In the genomic region with DNA sequence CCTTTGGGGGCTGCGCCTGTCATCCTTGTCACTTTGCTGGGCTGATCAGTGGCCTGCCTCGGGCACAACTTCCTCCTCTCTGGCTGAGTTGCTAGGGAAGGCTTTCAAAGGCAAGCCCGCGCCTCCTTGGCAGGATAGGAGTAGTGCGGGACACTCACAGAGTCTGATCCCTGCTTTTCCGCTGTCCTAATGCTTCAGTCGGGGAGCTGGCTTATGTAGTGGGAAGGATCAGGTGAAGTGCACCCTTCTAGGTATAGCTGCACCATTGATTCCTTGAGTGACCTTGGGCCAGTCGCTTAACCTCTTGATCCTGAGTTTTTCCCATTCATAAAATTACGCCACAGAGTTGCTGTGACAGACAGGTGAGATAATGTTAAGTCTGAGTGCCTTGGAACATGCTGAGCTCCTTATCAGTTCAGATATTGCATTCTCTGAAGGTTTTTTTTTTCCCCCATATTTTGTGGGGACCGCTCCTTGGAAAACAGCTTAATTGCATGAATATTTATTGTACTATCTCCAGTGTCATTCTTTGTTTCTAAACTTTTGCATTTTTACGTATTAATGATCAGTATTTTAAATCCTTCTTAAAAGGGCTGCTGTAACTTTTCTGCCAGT, we compare ENCODE assay signal across 9 cellular contexts. TPM values are rescaled to one million over a fixed set of nuclear protein-coding genes. Genes with fewer than 3 reads are reported as not detected.
DNase-seq lines count a peak whose midpoint lies in the region; ATAC-seq, FAIRE-seq and TF ChIP-seq lines count a peak whose summit lies in the region.
"Had no signal": no experiment of that assay in that cellular context is flagged by ENCODE, and none has a peak within 500 bp of the region (broad histone marks: within the 10 kb centered on the region; RNA-seq: fewer than 3 reads in every experiment).

No MANE protein-coding gene starts in this region.

- H3K9ac ChIP-seq in H1 (replicated peaks in 1 of 4; ENCODE audit: extremely low read depth in 1 of 4, low read depth in 3 of 4, low read length in 3 of 4) (peak overlapping the region; percentile 76 to 99 (median 98)), muscle layer of colon (ENCODE audit: low read length) (peak overlapping the region; percentile 70)

- H3K4me3 ChIP-seq in SJSA1 (peak overlapping the region; percentile 70), H1 (ENCODE audit: extremely low read depth in 1 of 4, insufficient read depth in 2 of 4, low read depth in 3 of 4, low read length in 4 of 4) (peak overlapping the region; percentile 82 to 97 (median 92)), muscle layer of colon (ENCODE audit: low read depth in 1 of 2, low read length in 2 of 2) (peak overlapping the region; percentile 92 to 99)

- peaks cover 26% of the 10 kb centered on the region for H3K36me3 ChIP-seq in SJSA1
- H3K36me3 ChIP-seq in H1 (ENCODE audit: control insufficient read depth in 2 of 4, insufficient read depth in 4 of 4, low read length in 3 of 4), result peaks cover 0 to 15% (median 0%) of the 10 kb centered on the region in 4 experiments; a peak in 2 of 8 replicates
- no peaks in the 10 kb centered on the region for H3K36me3 ChIP-seq in muscle layer of colon (ENCODE audit: insufficient read depth, low read length)

- no peak overlapping the region for H3K23ac ChIP-seq in H1 (ENCODE audit: insufficient read length)

- H3K4ac ChIP-seq in H1 (replicated peaks; ENCODE audit: insufficient read length, low read depth, low read length), result no peak overlapping the region

- H2AFZ ChIP-seq in H1 (ENCODE audit: low read length), result no peak overlapping the region

- peak in 1 of 2 experiments; percentile 31; a peak in 1 of 3 replicates for TF ChIP-seq POLR2A in H1 (IDR thresholded peaks at IDR 0.05; ENCODE audit: control extremely low read depth in 1 of 2, low read depth in 2 of 2, low read length in 2 of 2)

- no peak overlapping the region for H3K18ac ChIP-seq in H1 (ENCODE audit: extremely low read depth, low read length)

- peak overlapping the region; percentile 75 to 90 for H3K4me2 ChIP-seq in H1 (ENCODE audit: insufficient read depth in 1 of 2, low read depth in 2 of 2, low read length in 2 of 2)

- H3K9me3 Mint-ChIP-seq in activated CD4-positive, alpha-beta T cell treated with anti-CD3 and anti-CD28 coated beads for 36 hours (ENCODE audit: low read depth), result no peaks in the 10 kb centered on the region

- ATAC-seq in activated CD4-positive, alpha-beta T cell treated with anti-CD3 and anti-CD28 coated beads for 36 hours, result peak; percentile 6
- ATAC-seq in HG03097 (IDR thresholded peaks at IDR 0.05; ENCODE audit: low FRiP score, unreplicated experiment), result peak; percentile 12

- H3K9me3 ChIP-seq in SJSA1 (replicated peaks) (no peaks in the 10 kb centered on the region), H1 (ENCODE audit: insufficient read depth in 2 of 2, low read depth in 1 of 2, low read length in 1 of 2) (no peaks in the 10 kb centered on the region), muscle layer of colon (ENCODE audit: low read length) (no peaks in the 10 kb centered on the region)

- 0 out of 2 replicates have a peak overlapping the region, but pooled peaks have one; percentile 97 for H4K8ac ChIP-seq in H1 (ENCODE audit: extremely low read depth, insufficient read depth, low read length)

- peaks cover 25% of the 10 kb centered on the region for H3K36me3 Mint-ChIP-seq in activated CD4-positive, alpha-beta T cell treated with anti-CD3 and anti-CD28 coated beads for 36 hours (ENCODE audit: low read depth)

- no peak for TF ChIP-seq EP300 in H1 (IDR thresholded peaks at IDR 0.05; ENCODE audit: borderline replicate concordance in 1 of 2, low read depth in 2 of 2, low read length in 2 of 2)

- H3K4me1 ChIP-seq in SJSA1 (replicated peaks) (peaks cover 5% of the 10 kb centered on the region; the same call in 1 of the 2 replicates), H1 (replicated peaks in 1 of 4; ENCODE audit: control insufficient read depth in 3 of 4, insufficient read depth in 4 of 4, low read length in 3 of 4) (no peaks in the 10 kb centered on the region; a peak in 2 of 7 replicates), muscle layer of colon (ENCODE audit: insufficient read depth, low read length) (peaks cover 30% of the 10 kb centered on the region)

- H2AK5ac ChIP-seq in H1 (ENCODE audit: low read depth, low read length), result no peak overlapping the region

- TF ChIP-seq CTCF in H1 (IDR thresholded peaks at IDR 0.05; ENCODE audit: control extremely low read depth in 1 of 3, insufficient read depth in 1 of 3, low read depth in 1 of 3, low read length in 3 of 3), result no peak

- H2BK12ac ChIP-seq in H1 (ENCODE audit: low read depth, low read length), result no peak overlapping the region

- H2BK15ac ChIP-seq in H1 (ENCODE audit: low read length), result no peak overlapping the region

- DNase-seq in activated CD4-positive, alpha-beta T cell treated with anti-CD3 and anti-CD28 coated beads for 36 hours, result peak; percentile 36
- no peak for DNase-seq in activated CD4-positive, alpha-beta T cell treated with anti-CD3 and anti-CD28 coated beads, Interleukin-2, amount 50 U/mL, for 4 hours
- DNase-seq in SJSA1 (ENCODE audit: low read depth in 1 of 2, low spot score in 2 of 2) (peak in 1 of 2 experiments; percentile 50), H1 (ENCODE audit: low read depth in 1 of 2, low spot score in 2 of 2) (no peak), KBM-7 (no peak), COR-L47 (lab: John Stamatoyannopoulos, UW) (no peak)

- H3K23me2 ChIP-seq in H1 (ENCODE audit: low read depth, low read length), result no peaks in the 10 kb centered on the region

- H4K5ac ChIP-seq in H1 (ENCODE audit: insufficient read length, low read depth, low read length), result no peak overlapping the region

- 8% methylated on average over 11 of the region's 11 CpGs; no CpG with 5 or more reads in 1 of the 2 experiments for WGBS in H1 (ENCODE audit: extremely low coverage in 1 of 2, insufficient coverage in 1 of 2, insufficient read length in 1 of 2, insufficient replicate concordance in 2 of 2, low coverage in 1 of 2, low lambda C conversion rate in 2 of 2, missing lambda C conversion rate in 1 of 2), 2 experiments

- peaks cover 14 to 15% of the 10 kb centered on the region in 2 experiments for H4K20me1 ChIP-seq in H1 (replicated peaks in 1 of 2; ENCODE audit: control insufficient read depth in 1 of 2, insufficient read depth in 2 of 2, low read length in 2 of 2)

- H3K4me1 Mint-ChIP-seq in activated CD4-positive, alpha-beta T cell treated with anti-CD3 and anti-CD28 coated beads for 36 hours, result peaks cover 30% of the 10 kb centered on the region

- no peak overlapping the region for H2BK120ac ChIP-seq in H1 (replicated peaks; ENCODE audit: low read depth, low read length)

- H2BK20ac ChIP-seq in H1 (ENCODE audit: low read length), result no peak overlapping the region

- peak overlapping the region; percentile 96 for H3K4me3 Mint-ChIP-seq in activated CD4-positive, alpha-beta T cell treated with anti-CD3 and anti-CD28 coated beads for 36 hours

- in situ Hi-C loops in KBM-7 (cut with MboI; ENCODE audit: low pct_unique_long_range_greater_than_20kb, low sequenced_read_pairs), result no loop called here

- intact Hi-C loops in activated CD4-positive, alpha-beta T cell treated with anti-CD3 and anti-CD28 coated beads for 36 hours (cut with DNase I, micrococcal nuclease), result loop anchor here (2.0 to 10.0 kb wide), 4 partner anchors 121 to 919 kb away; a partner anchor contains a TSS

- H3K79me1 ChIP-seq in H1 (ENCODE audit: low read depth, low read length), result no peaks in the 10 kb centered on the region

- H3K27me3 ChIP-seq in SJSA1 (replicated peaks) (no peaks in the 10 kb centered on the region), H1 (replicated peaks in 1 of 4; ENCODE audit: control insufficient read depth in 3 of 4, extremely low read depth in 1 of 4, insufficient read depth in 3 of 4, low read length in 3 of 4) (no peaks in the 10 kb centered on the region), muscle layer of colon (ENCODE audit: control insufficient read depth in 1 of 2, insufficient read depth in 2 of 2, low read length in 2 of 2) (no peaks in the 10 kb centered on the region)

- no peak overlapping the region for H3K56ac ChIP-seq in H1 (replicated peaks; ENCODE audit: insufficient read length, low read depth, low read length)

- peaks cover 51 to 63% of the 10 kb centered on the region in 2 experiments for H3K79me2 ChIP-seq in H1 (ENCODE audit: control insufficient read depth in 1 of 2, insufficient read depth in 2 of 2, low read length in 2 of 2)

- CTCF ChIA-PET in activated CD4-positive, alpha-beta T cell treated with anti-CD3 and anti-CD28 coated beads for 36 hours (lab: Charles Lee), result interaction anchor here (0.6 to 2.1 kb wide), 9 partner anchors 13 to 221 kb away, joined by 3 to 5 read pairs (median 3); no protein-coding TSS in a partner anchor
- CTCF ChIA-PET in H1 (lab: Charles Lee; ENCODE audit: partially characterized antibody), result interaction anchor here (0.6 to 2.7 kb wide), 15 partner anchors 9 to 219 kb away, joined by 3 to 13 read pairs (median 3); no protein-coding TSS in a partner anchor

- POLR2A ChIA-PET in activated CD4-positive, alpha-beta T cell treated with anti-CD3 and anti-CD28 coated beads for 36 hours (lab: Charles Lee), result interaction anchor here (0.6 to 2.3 kb wide), 9 partner anchors 10 to 189 kb away, joined by 3 to 17 read pairs (median 5); a partner anchor contains a TSS
- POLR2A ChIA-PET in H1 (lab: Charles Lee; ENCODE audit: partially characterized antibody), result interaction anchor here (0.5 to 6.6 kb wide), 34 partner anchors 11 to 703 kb away, joined by 3 to 72 read pairs (median 5); a partner anchor contains a TSS

- no peaks in the 10 kb centered on the region for H3K27me3 Mint-ChIP-seq in activated CD4-positive, alpha-beta T cell treated with anti-CD3 and anti-CD28 coated beads for 36 hours

- no peak overlapping the region for H4K91ac ChIP-seq in H1 (replicated peaks; ENCODE audit: insufficient read length, low read length)

- peak overlapping the region; percentile 82 for H3K27ac ChIP-seq in SJSA1
- peak overlapping the region; percentile 93 for H3K27ac ChIP-seq in H1 (ENCODE audit: low read depth, low read length)
- H3K27ac ChIP-seq in muscle layer of colon (ENCODE audit: low read depth, low read length), result peak overlapping the region; percentile 98

- no peak for TF ChIP-seq RAD21 in H1 (IDR thresholded peaks at IDR 0.05 in 1 of 2, conservative IDR thresholded peaks at IDR 0.05 in 1 of 2; ENCODE audit: low read depth in 2 of 2, low read length in 2 of 2)

- H3K14ac ChIP-seq in H1 (ENCODE audit: insufficient read length), result no peak overlapping the region

- no peak overlapping the region for H2BK5ac ChIP-seq in H1 (ENCODE audit: low read depth, low read length)

- no peak for FAIRE-seq in H1 (lab: Jason Lieb, UNC)
- FAIRE-seq: endometrium had no signal

- peak overlapping the region; percentile 96 for H3K27ac Mint-ChIP-seq in activated CD4-positive, alpha-beta T cell treated with anti-CD3 and anti-CD28 coated beads for 36 hours

RNA-seq across cellular contexts. Expression of a gene that starts 0.9 kb away (rescaled TPM):
- total RNA-seq in activated CD4-positive, alpha-beta T cell treated with anti-CD3 and anti-CD28 coated beads for 36 hours, result 100 to 1,000 TPM; 155 to 181 TPM
- 31.0 and 49.2 TPM in 2 replicates for total RNA-seq in SJSA1 (2014; rRNA removed; shearing (Covaris generic))
- 244 and 259 TPM in 2 replicates for total RNA-seq in H1 (2021; fragmentation: NEBNext Ultra II Directional; extraction: Animal tissue kit (Norgen Biotek cat#: 25700))
- polyA plus RNA-seq in H1 (2011; rRNA removed), result 38.7 and 45.9 TPM in 2 replicates
- polyA plus RNA-seq in H1 (2011; cell fraction: cytosol; rRNA removed), result 61.0 TPM
- 90.5 TPM for polyA plus RNA-seq in H1 (2011; cell fraction: nucleus; rRNA removed)
- 60.6 to 116 TPM (median 80.2 TPM) in 4 replicates for polyA plus RNA-seq in H1 (2012, experiment 1 of 2)
- polyA plus RNA-seq in H1 (2012, experiment 2 of 2), result 5.5 TPM
- polyA plus RNA-seq in H1 (2013, experiment 1 of 2), result 119 TPM
- polyA plus RNA-seq in H1 (2013, experiment 2 of 2), result 111 TPM
- polyA minus RNA-seq in H1 (2011; rRNA and poly(A)+ RNA removed), result 160 and 258 TPM in 2 replicates
- polyA minus RNA-seq in H1 (2011; cell fraction: cytosol; rRNA and poly(A)+ RNA removed), result 368 TPM
- polyA minus RNA-seq in H1 (2011; cell fraction: nucleus; rRNA and poly(A)+ RNA removed), result 292 TPM
